Comparison of ENCODE assay signal across 8 cellular contexts in genomic region chr11:65719887-65720236, GRCh38. TPM values are rescaled to one million over a fixed set of nuclear protein-coding genes. Genes with fewer than 3 reads are reported as not detected.
DNase-seq lines count a peak whose midpoint lies in the region; ATAC-seq, FAIRE-seq and TF ChIP-seq lines count a peak whose summit lies in the region.

No MANE protein-coding gene starts in this region.

- H3K36me3 ChIP-seq in OCI-LY7 (ENCODE audit: insufficient read depth, low read length) (peaks cover 51% of the 10 kb centered on the region), bronchial epithelial cell (ENCODE audit: control insufficient read depth, insufficient read depth, low read length) (peaks cover 26% of the 10 kb centered on the region), left lung (peaks cover 2 to 48% of the 10 kb centered on the region in 2 donors)

- FAIRE-seq in bronchial epithelial cell (lab: Jason Lieb, UNC): no peak

- no peak overlapping the region; the same call in 1 of the 2 replicates for H2AFZ ChIP-seq in OCI-LY7 (ENCODE audit: low read length)

- H3K4me2 ChIP-seq in OCI-LY7 (ENCODE audit: low read length): peak overlapping the region; percentile 77

- TF ChIP-seq CTCF in GM12865 (IDR thresholded peaks at IDR 0.05; ENCODE audit: insufficient read depth, low read depth, low read length, missing control alignments) (no peak), OCI-LY7 (conservative IDR thresholded peaks at IDR 0.05; ENCODE audit: low read length) (no peak), bronchial epithelial cell (IDR thresholded peaks at IDR 0.05; ENCODE audit: insufficient read depth, low read length, severe bottlenecking) (no peak), left lung (IDR thresholded peaks at IDR 0.05) (no peak)

- H3K27me3 ChIP-seq in bronchial epithelial cell (ENCODE audit: control insufficient read depth, insufficient read depth, low read length) (no peaks in the 10 kb centered on the region), left lung (no peaks in the 10 kb centered on the region)

- intact Hi-C loops in OCI-LY7 (cut with micrococcal nuclease; ENCODE audit: unreplicated experiment) (loop anchor here (1.0 kb wide), 1 partner anchor 8 kb away; the partner anchor contains the start of gene KAT5), left lung (cut with DNase I) (loop anchor here in 1 of 2 donors (10.0 kb wide), 1 partner anchor 105 kb away; no protein-coding TSS in a partner anchor)

- no peaks in the 10 kb centered on the region for H3K9me2 ChIP-seq in OCI-LY7 (ENCODE audit: insufficient read depth, low read length)

- no peaks in the 10 kb centered on the region; the same call in 1 of the 2 replicates for H4K20me1 ChIP-seq in OCI-LY7 (ENCODE audit: insufficient read depth, low read length)

- POLR2A ChIA-PET in OCI-LY7 (lab: Charles Lee): interaction anchor here (0.8 to 1.6 kb wide), 3 partner anchors 8 to 139 kb away, joined by 4 to 13 read pairs (median 7); partner anchors contain the start of gene KAT5

- peak; percentile 14 for ATAC-seq in HG02763 (IDR thresholded peaks at IDR 0.05; ENCODE audit: unreplicated experiment)
- ATAC-seq in left lung: peak; percentile 21

- H3K4me1 ChIP-seq in OCI-LY7 (ENCODE audit: insufficient read depth, low read length, poor library complexity, severe bottlenecking) (peaks cover 22% of the 10 kb centered on the region), left lung (peaks cover 7 to 31% of the 10 kb centered on the region in 2 donors)

- peaks cover 17% of the 10 kb centered on the region for H3K79me2 ChIP-seq in OCI-LY7 (ENCODE audit: insufficient read depth, low read depth, low read length)

- CTCF ChIA-PET in OCI-LY7 (lab: Charles Lee; ENCODE audit: unreplicated experiment): interaction anchor here (1.0 kb wide), 1 partner anchor 141 kb away, joined by 3 read pairs; no protein-coding TSS in a partner anchor

- BruUV-seq in OCI-LY7 (replicated peaks; lab: Mats Ljungman, UMichigan): TSS peak; percentile 77

- H3K9me3 ChIP-seq in OCI-LY7 (ENCODE audit: low read length): no peaks in the 10 kb centered on the region
- H3K9me3 ChIP-seq in left lung: no peaks in the 10 kb centered on the region

- DNase-seq in GM12865 (ENCODE audit: low read depth): peak; percentile 37
- peak; percentile 51 for DNase-seq in OCI-LY7 (ENCODE audit: low spot score)
- peak; percentile 24 for DNase-seq in bronchial epithelial cell (ENCODE audit: low read depth)
- peak in 1 of 2 donors; percentile 39 for DNase-seq in left lung
- peak in 2 of 49 donors; percentile 30 to 69 for DNase-seq in substantia nigra (lab: John Stamatoyannopoulos, UW)
- DNase-seq in superior temporal gyrus (ENCODE audit: extremely low spot score): no peak
- DNase-seq in activated gamma-delta T cell treated with Interleukin-2 at 50 U/mL for 16 hours: no peak

- H3K4me3 ChIP-seq in GM12865 (ENCODE audit: low read depth, low read length) (peak overlapping the region; percentile 92), OCI-LY7 (ENCODE audit: low read depth, low read length, poor library complexity, severe bottlenecking) (peak overlapping the region; percentile 84), bronchial epithelial cell (ENCODE audit: low read depth, low read length) (peak overlapping the region; percentile 87), left lung (peak overlapping the region; percentile 85 to 86)

- H3K27ac ChIP-seq in OCI-LY7 (ENCODE audit: low read depth, low read length, poor library complexity, severe bottlenecking) (peak overlapping the region; percentile 42), left lung (peak overlapping the region; percentile 87 to 88), substantia nigra (ENCODE audit: low read depth, low read length, poor library complexity, severe bottlenecking) (peak overlapping the region; percentile 86)

RNA-seq across cellular contexts. Expression of gene RNASEH2C, which starts 0.7 kb away (rescaled TPM):
- total RNA-seq in OCI-LY7 (2014; rRNA removed; shearing (Covaris generic)): 92.7 and 99.1 TPM in 2 replicates
- total RNA-seq in OCI-LY7 (2022) (79.1 and 100 TPM in 2 replicates), bronchial epithelial cell (19.8 and 21.1 TPM in 2 replicates), left lung (10 to 100 TPM; 46.0 to 70.1 TPM)

RNA-seq across cellular contexts. Expression of gene KAT5, which starts 7.8 kb away (rescaled TPM):
- 87.9 and 97.1 TPM in 2 replicates for total RNA-seq in OCI-LY7 (2014; rRNA removed; shearing (Covaris generic))
- total RNA-seq in OCI-LY7 (2022): 79.9 and 82.1 TPM in 2 replicates
- total RNA-seq in bronchial epithelial cell: 34.8 and 37.6 TPM in 2 replicates
- 10 to 100 TPM; 57.0 to 67.1 TPM for total RNA-seq in left lung

RNA-seq across cellular contexts. Expression of gene RELA, which starts 57.1 kb away (rescaled TPM):
- total RNA-seq in OCI-LY7 (2014; rRNA removed; shearing (Covaris generic)): 40.4 and 48.0 TPM in 2 replicates
- total RNA-seq in OCI-LY7 (2022): 78.9 and 82.5 TPM in 2 replicates
- 9.5 and 15.2 TPM in 2 replicates for total RNA-seq in bronchial epithelial cell
- 10 to 100 TPM; 56.5 to 67.9 TPM for total RNA-seq in left lung

Comparison
In these comparisons a context has a peak if more than half of its experiments do, and no peak if none do; other contexts are left out.
1. DNase-seq: peak in GM12865 (single experiment), OCI-LY7 (single experiment) and bronchial epithelial cell (single experiment); none in superior temporal gyrus (single experiment) and activated gamma-delta T cell treated with Interleukin-2 at 50 U/mL for 16 hours (single experiment).
2. Peak in every context shown above with its lines, with median percentiles within 50 percentile points of each other: H3K4me3 ChIP-seq and H3K27ac ChIP-seq.